ENCODE assay signal across 8 cellular contexts in the genomic region with DNA sequence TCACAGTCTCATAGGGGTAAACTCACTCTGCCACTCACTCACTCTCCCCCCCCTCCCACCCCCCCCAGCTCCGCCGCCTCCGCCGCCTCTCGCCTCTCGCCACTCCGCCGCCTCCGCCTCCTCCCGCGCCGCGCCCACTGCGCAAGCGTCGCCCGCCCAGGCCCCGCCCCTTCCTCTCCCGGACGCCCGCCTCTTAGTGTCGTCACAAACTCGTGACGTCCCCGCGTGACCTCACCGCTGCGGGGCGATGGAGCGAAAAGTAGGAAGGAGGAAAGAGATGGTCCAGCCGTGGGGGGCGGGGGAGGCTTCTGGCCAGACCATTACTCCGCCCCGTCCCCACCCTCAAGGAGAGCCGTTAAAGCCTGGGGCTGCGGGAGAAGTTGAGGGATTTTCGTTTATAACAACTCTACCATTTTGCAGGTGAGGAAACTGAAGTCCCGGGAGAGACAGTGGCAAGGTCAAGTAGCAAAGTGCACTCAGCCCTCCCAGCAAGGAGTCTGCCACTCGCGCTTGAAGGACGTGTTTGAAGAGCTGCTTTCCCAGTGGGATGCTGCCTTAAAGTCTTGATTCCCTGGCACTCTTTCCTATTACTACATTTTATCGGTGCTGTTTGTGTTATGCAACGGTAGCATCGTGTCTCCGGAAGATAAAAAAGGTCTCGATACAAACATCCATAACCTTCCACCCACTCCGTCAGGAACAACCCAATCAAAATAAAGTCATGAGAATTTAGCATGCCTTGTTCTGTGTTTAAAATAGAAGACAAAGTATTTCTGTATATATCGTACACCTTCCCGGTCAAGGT. TPM values are rescaled to one million over a fixed set of nuclear protein-coding genes. Genes with fewer than 3 reads are reported as not detected.
DNase-seq lines count a peak whose midpoint lies in the region; ATAC-seq and TF ChIP-seq lines count a peak whose summit lies in the region.

Gene ILRUN, minus strand, starts transcription at position 29 of the 805 bp plus-strand sequence. CDS start 164 bp downstream, outside the sequence.

- TF ChIP-seq CTCF in LNCaP clone FGC (IDR thresholded peaks at IDR 0.05; ENCODE audit: control insufficient read depth, extremely low read depth, insufficient read depth), result no peak

- peak within 1 kb of the TSS; percentile 94 for H3K9ac ChIP-seq in GM23248

- H3K4me3 ChIP-seq in GM23248 (peak within 1 kb of the TSS; percentile 99), LNCaP clone FGC (ENCODE audit: low read depth, low read length) (peak within 1 kb of the TSS; percentile 66)

- H3K4me3 Mint-ChIP-seq in naive B cell, result peak within 1 kb of the TSS; percentile 86 to 100 (median 96)
- peak within 1 kb of the TSS; percentile 90 for H3K4me3 Mint-ChIP-seq in stimulated activated effector memory CD8-positive, alpha-beta T cell treated with anti-CD3 and anti-CD28 coated beads, Interleukin-12 subunit alpha, Interleukin-12 subunit beta, amount 100 ng/mL, for 72 hours

- no peaks in the 10 kb centered on the region for H3K9me3 Mint-ChIP-seq in naive B cell
- H3K9me3 Mint-ChIP-seq in stimulated activated effector memory CD8-positive, alpha-beta T cell treated with anti-CD3 and anti-CD28 coated beads, Interleukin-12 subunit alpha, Interleukin-12 subunit beta, amount 100 ng/mL, for 72 hours, result no peaks in the 10 kb centered on the region

- H3K27me3 ChIP-seq in GM23248 (replicated peaks; ENCODE audit: insufficient read depth), result no peaks in the 10 kb centered on the region

- DNase-seq in DMS79 (lab: John Stamatoyannopoulos, UW) (peak; percentile 81), GM23248 (peak; percentile 98), LNCaP clone FGC (ENCODE audit: low read depth) (peak; percentile 61), RPMI8226 (peak; percentile 97), fibroblast of gingiva (ENCODE audit: low read depth) (peak; percentile 94), naive B cell (peak; percentile 96)
- peak; percentile 93 to 95 for DNase-seq in activated T-helper 1 cell treated with anti-CD3 and anti-CD28 coated beads, Interleukin-2, amount 50 U/mL, for 16 hours (ENCODE audit: low read depth in 1 of 2, low spot score in 1 of 2)
- DNase-seq in stimulated activated effector memory CD8-positive, alpha-beta T cell treated with anti-CD3 and anti-CD28 coated beads, Interleukin-12 subunit alpha, Interleukin-12 subunit beta, amount 100 ng/mL, for 72 hours (ENCODE audit: low spot score in 2 of 2), result peak; percentile 94 to 97

- no peaks in the 10 kb centered on the region for H3K9me3 ChIP-seq in GM23248 (ENCODE audit: low read depth)

- H3K4me1 Mint-ChIP-seq in naive B cell, result peaks cover 32 to 44% (median 42%) of the 10 kb centered on the region in 3 donors
- peaks cover 42% of the 10 kb centered on the region for H3K4me1 Mint-ChIP-seq in stimulated activated effector memory CD8-positive, alpha-beta T cell treated with anti-CD3 and anti-CD28 coated beads, Interleukin-12 subunit alpha, Interleukin-12 subunit beta, amount 100 ng/mL, for 72 hours

- ATAC-seq in naive B cell (ENCODE audit: low read depth in 2 of 2), result peak; percentile 80 to 82
- ATAC-seq in stimulated activated effector memory CD8-positive, alpha-beta T cell treated with anti-CD3 and anti-CD28 coated beads, Interleukin-12 subunit alpha, Interleukin-12 subunit beta, amount 100 ng/mL, for 72 hours, result peak; percentile 89

- no peaks in the 10 kb centered on the region for H3K36me3 Mint-ChIP-seq in naive B cell
- H3K36me3 Mint-ChIP-seq in stimulated activated effector memory CD8-positive, alpha-beta T cell treated with anti-CD3 and anti-CD28 coated beads, Interleukin-12 subunit alpha, Interleukin-12 subunit beta, amount 100 ng/mL, for 72 hours, result peaks cover 38% of the 10 kb centered on the region

- H3K36me3 ChIP-seq in GM23248 (ENCODE audit: low read depth), result no peaks in the 10 kb centered on the region

- peaks cover 17% of the 10 kb centered on the region for H3K4me1 ChIP-seq in GM23248 (ENCODE audit: insufficient read depth)

- 4 to 7% methylated on average over 31 to 49 of the region's 49 CpGs for WGBS in GM23248 (ENCODE audit: low coverage in 1 of 2, low lambda C conversion rate in 2 of 2, missing lambda C conversion rate in 2 of 2), 2 experiments

- H4K20me1 ChIP-seq in GM23248 (ENCODE audit: insufficient read depth), result no peaks in the 10 kb centered on the region

- peak within 1 kb of the TSS; percentile 92 for H3K4me2 ChIP-seq in GM23248 (ENCODE audit: unreplicated experiment)

- H3K27ac ChIP-seq in GM23248, result peak within 1 kb of the TSS; percentile 68

- no peaks in the 10 kb centered on the region for H3K27me3 Mint-ChIP-seq in naive B cell

- H3K9me2 ChIP-seq in GM23248 (ENCODE audit: insufficient read depth), result no peaks in the 10 kb centered on the region

- H2AFZ ChIP-seq in GM23248, result peak within 1 kb of the TSS; percentile 97

- H3K79me2 ChIP-seq in GM23248 (ENCODE audit: insufficient read depth), result peaks cover 46% of the 10 kb centered on the region

- H3F3A ChIP-seq in GM23248 (ENCODE audit: insufficient read depth), result no peaks in the 10 kb centered on the region

- in situ Hi-C loops in GM23248 (cut with MboI), result no loop called here

- H3K27ac Mint-ChIP-seq in naive B cell, result peak within 1 kb of the TSS; percentile 98 to 100 (median 100)
- peak within 1 kb of the TSS; percentile 91 for H3K27ac Mint-ChIP-seq in stimulated activated effector memory CD8-positive, alpha-beta T cell treated with anti-CD3 and anti-CD28 coated beads, Interleukin-12 subunit alpha, Interleukin-12 subunit beta, amount 100 ng/mL, for 72 hours

RNA-seq across cellular contexts. Expression of gene ILRUN, which starts in this region (rescaled TPM):
- 32.6 and 41.4 TPM in 2 replicates for total RNA-seq in GM23248 (2014; rRNA removed; shearing (Covaris generic))
- 8.4 and 8.5 TPM in 2 replicates for polyA plus RNA-seq in GM23248 (2016; fragmentation: Nextera tagmentation; extraction: Ambion mirVana)
- polyA plus RNA-seq in naive B cell (ENCODE audit: low read depth in 6 of 6), result 10 to 100 TPM; 23.8 to 33.2 (median 27.3) TPM

Comparison
In these comparisons a context has a peak if more than half of its experiments do, and no peak if none do; other contexts are left out.
1. Peak in every context shown above with its lines: DNase-seq, ATAC-seq, H3K4me3 ChIP-seq and H3K27ac ChIP-seq.